ENCODE assay signal across 1 cellular context in genomic region chr6:116060572-116061283, GRCh38.
TF ChIP-seq lines count a peak whose summit lies in the region.

Gene FRK (minus strand): TSS chr6:116060891. CDS start chr6:116060311, 580 bp downstream.

TF ChIP-seq in HepG2, 621 proteins besides CTCF, POLR2A, EP300 and RAD21 (continued from another document):
- TF ChIP-seq ZBED4 (CRISPR knock-in tag; IDR thresholded peaks at IDR 0.05; ENCODE audit: borderline replicate concordance) (no peak), SP1 (IDR thresholded peaks at IDR 0.05) (no peak), SP1 (CRISPR knock-in tag; IDR thresholded peaks at IDR 0.05) (0 out of 2 replicates have a peak, but pooled peaks have one; percentile 3), ZNF292 (CRISPR knock-in tag; IDR thresholded peaks at IDR 0.05; ENCODE audit: borderline replicate concordance, low read depth) (peak; percentile 59; the same call in 1 of the 2 replicates), ZC3H4 (CRISPR knock-in tag; IDR thresholded peaks at IDR 0.05; ENCODE audit: borderline replicate concordance) (no peak), ZNF383 (CRISPR knock-in tag; IDR thresholded peaks at IDR 0.05; ENCODE audit: borderline replicate concordance) (no peak), MATR3 (CRISPR knock-in tag; IDR thresholded peaks at IDR 0.05) (no peak), MYC (CRISPR knock-in tag; IDR thresholded peaks at IDR 0.05; ENCODE audit: borderline replicate concordance) (no peak), MXD3 (CRISPR knock-in tag; IDR thresholded peaks at IDR 0.05) (no peak), MLLT10 (CRISPR knock-in tag; IDR thresholded peaks at IDR 0.05) (no peak), ZNF335 (CRISPR knock-in tag; IDR thresholded peaks at IDR 0.05) (peak; percentile 57; the same call in 1 of the 2 replicates), ELF3 (CRISPR knock-in tag; IDR thresholded peaks at IDR 0.05) (peak; percentile 100), ZNF101 (CRISPR knock-in tag; IDR thresholded peaks at IDR 0.05; ENCODE audit: borderline replicate concordance, low read depth) (no peak), ZSCAN31 (CRISPR knock-in tag; IDR thresholded peaks at IDR 0.05; ENCODE audit: low read depth) (peak; percentile 71), ZNF513 (CRISPR knock-in tag; conservative IDR thresholded peaks at IDR 0.05) (no peak), CENPT (CRISPR knock-in tag; IDR thresholded peaks at IDR 0.05; ENCODE audit: low read depth) (no peak), ZNF501 (CRISPR knock-in tag; IDR thresholded peaks at IDR 0.05) (no peak), HNF4A (CRISPR knock-in tag; IDR thresholded peaks at IDR 0.05) (no peak; the same call in 1 of the 2 replicates), HDAC2 (CRISPR knock-in tag; IDR thresholded peaks at IDR 0.05) (peak; percentile 26), MYNN (CRISPR knock-in tag; IDR thresholded peaks at IDR 0.05; ENCODE audit: low read depth) (no peak), ZBTB40 (IDR thresholded peaks at IDR 0.05) (no peak), ZBTB40 (CRISPR knock-in tag; IDR thresholded peaks at IDR 0.05) (no peak), PHF5A (CRISPR knock-in tag; IDR thresholded peaks at IDR 0.05; ENCODE audit: low read depth, unreplicated experiment) (no peak), IKZF1 (IDR thresholded peaks at IDR 0.05) (no peak)
